Comparison of ENCODE assay signal across 8 cellular contexts in genomic region chr1:40893946-40894345, GRCh38. TPM values are rescaled to one million over a fixed set of nuclear protein-coding genes. Genes with fewer than 3 reads are reported as not detected.
"Had no signal": no experiment of that assay in that cellular context is flagged by ENCODE, and none has a peak within 500 bp of the region (broad histone marks: within the 10 kb centered on the region; RNA-seq: fewer than 3 reads in every experiment).

No MANE protein-coding gene starts in this region.

- FAIRE-seq: HTR-8/SVneo had no signal

- H2AFZ ChIP-seq: GM23248 had no signal

- H3K36me3 ChIP-seq: HAP-1 had no signal

- DNase-seq: GM23248, GOT3, H7, HFFc6, IMR-90, KBM-7 had no signal

- H3K9ac ChIP-seq: GM23248 had no signal

- H3K4me3 Mint-ChIP-seq: HFFc6 had no signal

- H3K27ac ChIP-seq: GM23248 had no signal

- H3K4me3 ChIP-seq: GM23248, HAP-1 had no signal

- H3K4me1 ChIP-seq: HAP-1 had no signal

- H3K27ac Mint-ChIP-seq: HFFc6 had no signal

RNA-seq across cellular contexts. Expression of gene CITED4, which starts 31.8 kb away (rescaled TPM):
- total RNA-seq: GM23248 had no signal
- polyA plus RNA-seq: GM23248 had no signal
